In the genomic region with DNA sequence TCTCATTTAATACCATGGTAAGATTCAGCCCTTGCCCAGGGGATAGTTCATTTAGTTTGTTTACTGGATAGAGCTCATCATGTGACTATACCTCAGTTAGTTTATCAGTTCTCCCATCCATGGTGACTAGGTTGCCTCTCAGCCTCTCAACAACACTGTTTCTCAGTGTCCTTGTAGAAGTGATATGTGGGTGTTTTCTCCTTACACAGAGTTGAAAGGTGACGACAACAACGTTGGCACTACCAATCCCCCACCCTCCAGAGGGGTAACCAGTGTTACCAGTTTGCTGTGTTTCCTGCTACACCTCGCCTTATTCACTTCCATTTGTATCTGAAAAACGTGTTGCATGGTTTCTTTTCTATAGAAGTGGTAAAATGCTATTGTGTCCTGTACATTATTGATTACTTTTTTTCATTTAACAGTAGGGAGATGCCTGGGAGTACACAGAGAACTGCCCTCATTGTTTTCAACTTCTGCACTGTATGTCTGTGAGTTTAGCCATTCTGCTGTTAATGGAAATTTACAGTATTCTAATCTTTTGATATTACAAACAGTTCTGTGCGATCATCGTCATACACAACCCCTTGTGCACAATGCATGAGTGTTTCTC, we compare ENCODE assay signal across 1 cellular context.
TF ChIP-seq lines count a peak whose summit lies in the region.

No MANE protein-coding gene starts in this region.

TF ChIP-seq in HCT116, 20 proteins besides CTCF, POLR2A, EP300 and RAD21 (continued from another document):
- TF ChIP-seq SRF (IDR thresholded peaks at IDR 0.05; ENCODE audit: low read depth) = no peak
